Comparison of ENCODE assay signal across 10 cellular contexts in genomic region chr7:85630904-85631582, GRCh38.
DNase-seq lines count a peak whose midpoint lies in the region; ATAC-seq, FAIRE-seq and TF ChIP-seq lines count a peak whose summit lies in the region.
"Had no signal": no experiment of that assay in that cellular context is flagged by ENCODE, and none has a peak within 500 bp of the region (broad histone marks: within the 10 kb centered on the region; RNA-seq: fewer than 3 reads in every experiment).

No MANE protein-coding gene starts in this region.

- H3K4me1 ChIP-seq in smooth muscle cell (ENCODE audit: low read depth) = peaks cover 11% of the 10 kb centered on the region
- no peaks in the 10 kb centered on the region for H3K4me1 ChIP-seq in tibial artery
- H3K4me1 ChIP-seq in pancreas = no peaks in the 10 kb centered on the region
- H3K4me1 ChIP-seq: vagina had no signal

- H3K79me2 ChIP-seq in smooth muscle cell (ENCODE audit: low read depth) = no peaks in the 10 kb centered on the region

- no peak for ATAC-seq in pancreas

- DNase-seq in Kasumi-1 (lab: John Stamatoyannopoulos, UW) (peak; percentile 39 to 55), NOMO-1 treated with dmso at 0.1 percent for 144 hours (lab: John Stamatoyannopoulos, UW; ENCODE audit: unreplicated experiment) (peak; percentile 22), fibroblast of peridontal ligament (ENCODE audit: extremely low read depth) (peak; percentile 41), smooth muscle cell (lab: John Stamatoyannopoulos, UW; ENCODE audit: unreplicated experiment) (no peak), NCI-H345 treated with DMSO at 0.1 percent for 48 hours (lab: John Stamatoyannopoulos, UW; ENCODE audit: unreplicated experiment) (no peak), tibial artery (no peak), pancreas (no peak)
- DNase-seq: activated CD4-positive, CD25-positive, alpha-beta regulatory T cell treated with anti-CD3 and anti-CD28 coated beads, Interleukin-2, amount 50 U/mL, for 72 hours; DND-41 had no signal

- H2AFZ ChIP-seq in smooth muscle cell (ENCODE audit: low read depth) = peak overlapping the region; percentile 72

- 74% methylated on average over 1 of the region's 1 CpG for WGBS in smooth muscle cell (ENCODE audit: low lambda C conversion rate)
- 46 to 62% methylated on average over 1 of the region's 1 CpG for WGBS in pancreas, 2 donors

- TF ChIP-seq CTCF in smooth muscle cell (IDR thresholded peaks at IDR 0.05; ENCODE audit: borderline replicate concordance, insufficient read depth, poor library complexity, severe bottlenecking) (no peak), tibial artery (IDR thresholded peaks at IDR 0.05) (no peak), pancreas (IDR thresholded peaks at IDR 0.05) (no peak)

- H3K4me3 ChIP-seq in smooth muscle cell (no peak overlapping the region), tibial artery (no peak overlapping the region), pancreas (no peak overlapping the region)
- H3K4me3 ChIP-seq: vagina had no signal

- FAIRE-seq in pancreas (lab: Jason Lieb, UNC) = no peak

- H3K27ac ChIP-seq in smooth muscle cell (ENCODE audit: low read depth) (no peak overlapping the region), tibial artery (no peak overlapping the region), pancreas (no peak overlapping the region)
- H3K27ac ChIP-seq: vagina had no signal

- H3K27me3 ChIP-seq in smooth muscle cell (ENCODE audit: low read depth) (no peaks in the 10 kb centered on the region), tibial artery (no peaks in the 10 kb centered on the region), pancreas (peaks cover 0 to 6% (median 0%) of the 10 kb centered on the region in 4 donors)
- H3K27me3 ChIP-seq: vagina had no signal

- H3K9me3 ChIP-seq in smooth muscle cell (replicated peaks; ENCODE audit: low read depth) (no peaks in the 10 kb centered on the region), tibial artery (no peaks in the 10 kb centered on the region), pancreas (no peaks in the 10 kb centered on the region)
- H3K9me3 ChIP-seq: vagina had no signal

- no peaks in the 10 kb centered on the region for H3K36me3 ChIP-seq in smooth muscle cell (ENCODE audit: low read depth)
- no peaks in the 10 kb centered on the region for H3K36me3 ChIP-seq in tibial artery
- H3K36me3 ChIP-seq in pancreas = no peaks in the 10 kb centered on the region
- H3K36me3 ChIP-seq: vagina had no signal

- H3F3A ChIP-seq in smooth muscle cell (ENCODE audit: low read depth) = no peaks in the 10 kb centered on the region

- no peak overlapping the region for H3K4me2 ChIP-seq in smooth muscle cell

- H4K20me1 ChIP-seq in smooth muscle cell (ENCODE audit: low read depth) = no peaks in the 10 kb centered on the region

- intact Hi-C loops in tibial artery (cut with DNase I; ENCODE audit: low total_unique reads) (no loop called here), pancreas (cut with DNase I) (no loop called here)

- no peak overlapping the region for H3K9ac ChIP-seq in smooth muscle cell (ENCODE audit: low read depth)

Comparison
In these comparisons a context has a peak if more than half of its experiments do, and no peak if none do; other contexts are left out.
1. DNase-seq: peak in Kasumi-1 (2 of 2), NOMO-1 treated with dmso at 0.1 percent for 144 hours (single experiment) and fibroblast of peridontal ligament (single experiment); none in smooth muscle cell (single experiment), NCI-H345 treated with DMSO at 0.1 percent for 48 hours (single experiment), tibial artery (0 of 2) and pancreas (0 of 6).